ENCODE assay signal across 18 cellular contexts in the genomic region with DNA sequence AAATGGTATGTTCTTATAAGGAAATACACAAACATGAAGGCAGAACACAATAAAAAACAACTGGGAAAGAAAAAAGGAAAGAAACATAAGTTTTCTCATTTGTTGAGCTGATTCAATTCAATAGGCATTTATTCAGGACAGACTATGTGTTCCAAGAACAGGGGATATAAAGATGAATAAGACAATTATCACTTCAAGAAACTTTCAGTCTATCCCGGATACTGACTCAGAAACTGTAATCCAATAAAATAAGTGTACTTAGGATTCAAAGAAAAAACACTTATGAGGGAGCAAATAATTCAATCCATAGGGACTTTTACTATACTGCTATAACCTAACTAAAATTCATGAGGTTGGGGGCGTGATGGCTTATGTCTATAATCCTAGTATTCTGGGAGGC. TPM values are rescaled to one million over a fixed set of nuclear protein-coding genes. Genes with fewer than 3 reads are reported as not detected.
A peak's percentile ranks its signal among the peaks of the same experiment; 100 is the strongest.
DNase-seq lines count a peak whose midpoint lies in the region; ATAC-seq and TF ChIP-seq lines count a peak whose summit lies in the region.
"Had no signal": no experiment of that assay in that cellular context is flagged by ENCODE, and none has a peak within 500 bp of the region (broad histone marks: within the 10 kb centered on the region; RNA-seq: fewer than 3 reads in every experiment).

No MANE protein-coding gene starts in this region.

- H3K27me3 Mint-ChIP-seq in mesothelial cell of epicardium (ENCODE audit: low read depth), result no peaks in the 10 kb centered on the region
- no peaks in the 10 kb centered on the region for H3K27me3 Mint-ChIP-seq in stimulated activated naive B cell treated with anti-CD40 and anti-IgM and Interleukin-4, amounts not matched to agents 10 μg/mL and 1 μg/mL and 100 μg/mL, for 72 hours
- H3K27me3 Mint-ChIP-seq: T-helper 17 cell had no signal

- DNase-seq in heart left ventricle (no peak), right cardiac atrium (no peak), adipocyte (ENCODE audit: low read depth) (no peak), mesothelial cell of epicardium (ENCODE audit: low spot score in 2 of 2, unreplicated experiment in 2 of 2) (no peak)
- DNase-seq in stimulated activated naive B cell treated with anti-CD40 and anti-IgM and Interleukin-4, amounts not matched to agents 10 μg/mL and 1 μg/mL and 100 μg/mL, for 72 hours, result no peak
- DNase-seq in activated CD4-positive, alpha-beta T cell treated with anti-CD3 and anti-CD28 coated beads, Interleukin-2, amount 50 U/mL, for 1 hour, result no peak
- DNase-seq: glutamatergic neuron, kidney, NCI-H2081 treated with DMSO at 0.1 percent for 48 hours, NCI-H69, posterior cingulate gyrus, T-helper 17 cell had no signal

- ATAC-seq in heart left ventricle (no peak), right cardiac atrium (no peak), GM21381 (IDR thresholded peaks at IDR 0.05; ENCODE audit: unreplicated experiment) (no peak), GM21526 (IDR thresholded peaks at IDR 0.05; ENCODE audit: low FRiP score, unreplicated experiment) (no peak)
- no peak for ATAC-seq in stimulated activated naive B cell treated with anti-CD40 and anti-IgM and Interleukin-4, amounts not matched to agents 10 μg/mL and 1 μg/mL and 100 μg/mL, for 72 hours (replicated peaks)
- ATAC-seq: activated CD4-positive, CD25-positive, alpha-beta regulatory T cell treated with anti-CD3 and anti-CD28 coated beads, Interleukin-2, amount 50 U/mL, for 24 hours; activated naive CD4-positive, alpha-beta T cell treated with anti-CD3 and anti-CD28 coated beads, Interleukin-2, amount 50 U/mL, for 72 hours; HepG2; T-helper 17 cell had no signal

- no peaks in the 10 kb centered on the region for H3K9me3 Mint-ChIP-seq in mesothelial cell of epicardium
- H3K9me3 Mint-ChIP-seq in stimulated activated naive B cell treated with anti-CD40 and anti-IgM and Interleukin-4, amounts not matched to agents 10 μg/mL and 1 μg/mL and 100 μg/mL, for 72 hours, result peaks cover 0 to 1% of the 10 kb centered on the region in 2 donors
- H3K9me3 Mint-ChIP-seq: activated naive CD4-positive, alpha-beta T cell treated with anti-CD3 and anti-CD28 coated beads, Interleukin-2, amount 50 U/mL, for 72 hours had no signal

- intact Hi-C loops in heart left ventricle (cut with DNase I), result loop anchor here in 1 of 10 donors (5.0 kb wide), 1 partner anchor 82 kb away; no protein-coding TSS in a partner anchor
- intact Hi-C loops in right cardiac atrium (cut with DNase I), result no loop called here

- no peak for TF ChIP-seq CTCF in heart left ventricle (IDR thresholded peaks at IDR 0.05)
- TF ChIP-seq CTCF in mesothelial cell of epicardium (IDR thresholded peaks at IDR 0.05; ENCODE audit: unreplicated experiment), result no peak

- no peak for TF ChIP-seq POLR2A in heart left ventricle (IDR thresholded peaks at IDR 0.05)

- no peaks in the 10 kb centered on the region for H3K36me3 Mint-ChIP-seq in mesothelial cell of epicardium
- H3K36me3 Mint-ChIP-seq in stimulated activated naive B cell treated with anti-CD40 and anti-IgM and Interleukin-4, amounts not matched to agents 10 μg/mL and 1 μg/mL and 100 μg/mL, for 72 hours, result peaks cover 31 to 66% of the 10 kb centered on the region in 2 donors
- H3K36me3 Mint-ChIP-seq: activated naive CD4-positive, alpha-beta T cell treated with anti-CD3 and anti-CD28 coated beads, Interleukin-2, amount 50 U/mL, for 72 hours had no signal

- H3K27me3 ChIP-seq in heart left ventricle (no peaks in the 10 kb centered on the region), right cardiac atrium (ENCODE audit: control insufficient read depth, insufficient read depth) (no peaks in the 10 kb centered on the region), adipocyte (replicated peaks; ENCODE audit: control insufficient read depth, insufficient read depth, low read length) (no peaks in the 10 kb centered on the region)

- peaks cover 31% of the 10 kb centered on the region for H3K4me1 Mint-ChIP-seq in mesothelial cell of epicardium
- peaks cover 43 to 65% of the 10 kb centered on the region in 2 donors for H3K4me1 Mint-ChIP-seq in stimulated activated naive B cell treated with anti-CD40 and anti-IgM and Interleukin-4, amounts not matched to agents 10 μg/mL and 1 μg/mL and 100 μg/mL, for 72 hours

- peak overlapping the region; percentile 80 for H3K27ac Mint-ChIP-seq in mesothelial cell of epicardium
- peak overlapping the region; percentile 84 for H3K27ac Mint-ChIP-seq in stimulated activated naive B cell treated with anti-CD40 and anti-IgM and Interleukin-4, amounts not matched to agents 10 μg/mL and 1 μg/mL and 100 μg/mL, for 72 hours
- H3K27ac Mint-ChIP-seq: activated naive CD4-positive, alpha-beta T cell treated with anti-CD3 and anti-CD28 coated beads, Interleukin-2, amount 50 U/mL, for 72 hours; T-helper 17 cell had no signal

- H3K36me3 ChIP-seq in heart left ventricle (peaks cover 0 to 16% (median 7%) of the 10 kb centered on the region in 9 donors), adipocyte (ENCODE audit: control insufficient read depth, insufficient read depth, low read length, severe bottlenecking) (peaks cover 12% of the 10 kb centered on the region)
- H3K36me3 ChIP-seq: thoracic aorta had no signal

- peaks cover 0 to 65% (median 29%) of the 10 kb centered on the region in 12 donors for H3K4me1 ChIP-seq in heart left ventricle
- H3K4me1 ChIP-seq in right cardiac atrium (ENCODE audit: control insufficient read depth, insufficient read depth, low read length), result peaks cover 11% of the 10 kb centered on the region
- H3K4me1 ChIP-seq in adipocyte (ENCODE audit: control insufficient read depth, insufficient read depth, low read length), result peaks cover 28% of the 10 kb centered on the region

- H3K4me3 Mint-ChIP-seq in mesothelial cell of epicardium, result no peak overlapping the region
- H3K4me3 Mint-ChIP-seq in stimulated activated naive B cell treated with anti-CD40 and anti-IgM and Interleukin-4, amounts not matched to agents 10 μg/mL and 1 μg/mL and 100 μg/mL, for 72 hours, result peak overlapping the region in 1 of 2 donors; percentile 48
- H3K4me3 Mint-ChIP-seq: T-helper 17 cell had no signal

- H3K4me3 ChIP-seq in heart left ventricle, result no peak overlapping the region
- H3K4me3 ChIP-seq in right cardiac atrium (ENCODE audit: low read length), result no peak overlapping the region
- no peak overlapping the region for H3K4me3 ChIP-seq in adipocyte (ENCODE audit: low read length)
- H3K4me3 ChIP-seq: thoracic aorta had no signal

- peak overlapping the region; percentile 87 to 99 (median 96) for H3K27ac ChIP-seq in heart left ventricle
- no peak overlapping the region for H3K27ac ChIP-seq in right cardiac atrium (ENCODE audit: low read length)

- no peaks in the 10 kb centered on the region for H3K9me3 ChIP-seq in heart left ventricle
- no peaks in the 10 kb centered on the region for H3K9me3 ChIP-seq in right cardiac atrium (ENCODE audit: control insufficient read depth, low read length)
- no peaks in the 10 kb centered on the region for H3K9me3 ChIP-seq in adipocyte (ENCODE audit: control insufficient read depth, low read length)
- H3K9me3 ChIP-seq: thoracic aorta had no signal

- WGBS in heart left ventricle, 4 donors, result 83 to 89% (median 86%) methylated on average over 2 of the region's 2 CpGs
- 80% methylated on average over 2 of the region's 2 CpGs for WGBS in right cardiac atrium

- H3K9ac ChIP-seq in adipocyte (ENCODE audit: low read length), result peak overlapping the region; percentile 39

RNA-seq across cellular contexts. Expression of a gene that starts 3.5 kb away (rescaled TPM):
- total RNA-seq in heart left ventricle, result 100 to 1,000 TPM; 573 to 947 (median 768) TPM
- 1,000 to 10,000 TPM in 1 of 2 donors, 100 to 1,000 TPM in 1; 511 to 1,022 TPM for polyA plus RNA-seq in heart left ventricle
- total RNA-seq in right cardiac atrium, result 100 to 1,000 TPM; 348 to 827 (median 453) TPM
- polyA plus RNA-seq in right cardiac atrium, result 504 TPM
- 3.4 to 3.5 TPM (median 3.5 TPM) in 3 replicates for total RNA-seq in mesothelial cell of epicardium

RNA-seq across cellular contexts. Expression of a gene that starts 13.3 kb away (rescaled TPM):
- total RNA-seq in heart left ventricle, result 100 to 1,000 TPM in 5 of 9 donors, 10 to 100 TPM in 4; 73.8 to 173 (median 112) TPM
- polyA plus RNA-seq in heart left ventricle, result 100 to 1,000 TPM; 176 to 728 TPM
- total RNA-seq in right cardiac atrium, result 100 to 1,000 TPM; 108 to 138 (median 132) TPM
- polyA plus RNA-seq in right cardiac atrium, result 622 TPM
- total RNA-seq in mesothelial cell of epicardium, result 16.0 to 18.1 TPM (median 17.3 TPM) in 3 replicates

RNA-seq across cellular contexts. Expression of a gene that starts 38.9 kb away (rescaled TPM):
- total RNA-seq in heart left ventricle (1 to 10 TPM in 3 of 9 donors, under 1 TPM in 5, not detected in 1; 0.16 to 1.9 (median 0.56) TPM), right cardiac atrium (1 to 10 TPM in 3 of 4 donors, under 1 TPM in 1; 0.80 to 1.7 (median 1.3) TPM), mesothelial cell of epicardium (7.1 to 10.9 TPM (median 8.7 TPM) in 3 replicates)
- polyA plus RNA-seq in heart left ventricle (under 1 TPM; 0.19 to 0.21 TPM), right cardiac atrium (0.50 TPM)
- total RNA-seq: HepG2 had no signal
- polyA plus RNA-seq: HepG2 had no signal

Comparison
In these comparisons a context has a peak if more than half of its experiments do, and no peak if none do; other contexts are left out.
1. RNA of a gene that starts 3.5 kb away (total RNA-seq): 573 to 947 TPM in heart left ventricle and 348 to 827 TPM in right cardiac atrium; 3.4 to 3.5 TPM in mesothelial cell of epicardium; every median in the first group is over 10 times any median in the second.